8 cellular contexts compared by ENCODE assay signal in genomic region chr13:41546372-41547252, GRCh38.
DNase-seq lines count a peak whose midpoint lies in the region; ATAC-seq and TF ChIP-seq lines count a peak whose summit lies in the region.

No MANE protein-coding gene starts in this region.

- no peak for TF ChIP-seq EP300 in SK-N-SH (IDR thresholded peaks at IDR 0.05; ENCODE audit: borderline replicate concordance in 1 of 2, low read depth in 1 of 2, low read length in 1 of 2)

- peak; percentile 28 to 33 for ATAC-seq in activated CD4-positive, CD25-positive, alpha-beta regulatory T cell treated with anti-CD3 and anti-CD28 coated beads, Interleukin-2, amount 50 U/mL, for 24 hours
- ATAC-seq in stimulated activated naive CD8-positive, alpha-beta T cell treated with anti-CD3 and anti-CD28 coated beads, Interleukin-15, Interleukin-2, amounts not matched to agents 100 U/mL and 50 U/mL, for 24 hours, result peak; percentile 83
- ATAC-seq in GM21526 (IDR thresholded peaks at IDR 0.05; ENCODE audit: low FRiP score, unreplicated experiment) (no peak), GM19328 (IDR thresholded peaks at IDR 0.05; ENCODE audit: unreplicated experiment) (no peak)

- no peak for DNase-seq in activated CD4-positive, CD25-positive, alpha-beta regulatory T cell (lab: John Stamatoyannopoulos, UW)
- DNase-seq in SK-N-SH (no peak), foreskin fibroblast (peak; percentile 78 to 80), NCI-H526 (lab: John Stamatoyannopoulos, UW) (no peak)
- peak; percentile 57 for DNase-seq in stimulated activated naive CD8-positive, alpha-beta T cell treated with anti-CD3 and anti-CD28 coated beads, Interleukin-15, Interleukin-2, amounts not matched to agents 100 U/mL and 50 U/mL, for 24 hours

- no peaks in the 10 kb centered on the region for H3K9me2 ChIP-seq in SK-N-SH

- H3K4me2 ChIP-seq in SK-N-SH, result no peak overlapping the region

- no peak overlapping the region for H2AFZ ChIP-seq in SK-N-SH (ENCODE audit: low read depth)

- no peaks in the 10 kb centered on the region for H3K79me2 ChIP-seq in SK-N-SH (ENCODE audit: insufficient read depth)

- no peaks in the 10 kb centered on the region for H3F3A ChIP-seq in SK-N-SH (replicated peaks; ENCODE audit: insufficient read depth)

- TF ChIP-seq CTCF in SK-N-SH (IDR thresholded peaks at IDR 0.05) (no peak), foreskin fibroblast (IDR thresholded peaks at IDR 0.05; ENCODE audit: low read depth, low read length) (no peak)

- no peaks in the 10 kb centered on the region for H3K9me3 ChIP-seq in SK-N-SH

- H3K4me3 ChIP-seq in SK-N-SH (ENCODE audit: low read depth in 2 of 2, low read length in 1 of 2) (no peak overlapping the region), foreskin fibroblast (ENCODE audit: low read depth in 1 of 2, low read length in 2 of 2) (no peak overlapping the region)

- H4K20me1 ChIP-seq in SK-N-SH (ENCODE audit: insufficient read depth), result no peaks in the 10 kb centered on the region

- no peak for TF ChIP-seq RAD21 in SK-N-SH (IDR thresholded peaks at IDR 0.05; ENCODE audit: low read length)

- no peak overlapping the region for H3K27ac ChIP-seq in SK-N-SH (ENCODE audit: low read depth in 2 of 2, low read length in 1 of 2)

- peaks cover 0 to 2% of the 10 kb centered on the region in 2 experiments; a peak in 1 of 4 replicates for H3K4me1 ChIP-seq in SK-N-SH (ENCODE audit: control insufficient read depth in 1 of 2, insufficient read depth in 2 of 2, low read depth in 1 of 2, low read length in 1 of 2)

- CTCF ChIA-PET in SK-N-SH (lab: Yijun Ruan, JAX), result no interaction called here

- H3K27me3 ChIP-seq in SK-N-SH (ENCODE audit: insufficient read depth), result no peaks in the 10 kb centered on the region

- no peaks in the 10 kb centered on the region for H3K36me3 ChIP-seq in SK-N-SH (replicated peaks in 1 of 2; ENCODE audit: control insufficient read depth in 1 of 2, insufficient read depth in 2 of 2, low read length in 1 of 2)

- WGBS in SK-N-SH (ENCODE audit: low lambda C conversion rate), result 72% methylated on average over 9 of the region's 14 CpGs

- POLR2A ChIA-PET in SK-N-SH (lab: Yijun Ruan, JAX), result no interaction called here

- no peak overlapping the region for H3K9ac ChIP-seq in SK-N-SH

TF ChIP-seq in SK-N-SH, 30 proteins besides CTCF, POLR2A, EP300 and RAD21:
- TF ChIP-seq NFIC (IDR thresholded peaks at IDR 0.05; ENCODE audit: borderline replicate concordance), result no peak
- no peak for TF ChIP-seq YY1 (IDR thresholded peaks at IDR 0.05; ENCODE audit: low read depth)
- no peak for TF ChIP-seq RXRA (IDR thresholded peaks at IDR 0.05; ENCODE audit: borderline replicate concordance, low read depth)
- no peak for TF ChIP-seq FOXJ3 (CRISPR knock-in tag; IDR thresholded peaks at IDR 0.05)
- no peak for TF ChIP-seq SMC3 (IDR thresholded peaks at IDR 0.05; ENCODE audit: low read depth, low read length)
- no peak for TF ChIP-seq GABPA (IDR thresholded peaks at IDR 0.05; ENCODE audit: low read depth)
- TF ChIP-seq, protein P1, sequence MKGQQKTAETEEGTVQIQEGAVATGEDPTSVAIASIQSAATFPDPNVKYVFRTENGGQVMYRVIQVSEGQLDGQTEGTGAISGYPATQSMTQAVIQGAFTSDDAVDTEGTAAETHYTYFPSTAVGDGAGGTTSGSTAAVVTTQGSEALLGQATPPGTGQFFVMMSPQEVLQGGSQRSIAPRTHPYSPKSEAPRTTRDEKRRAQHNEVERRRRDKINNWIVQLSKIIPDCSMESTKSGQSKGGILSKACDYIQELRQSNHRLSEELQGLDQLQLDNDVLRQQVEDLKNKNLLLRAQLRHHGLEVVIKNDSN (IDR thresholded peaks at IDR 0.05; ENCODE audit: borderline replicate concordance, low read depth), result no peak
- TF ChIP-seq TEAD4 (IDR thresholded peaks at IDR 0.05; ENCODE audit: borderline replicate concordance, insufficient read depth), result no peak
- peak; percentile 26; the same call in 1 of the 2 replicates for TF ChIP-seq FOSL2 (IDR thresholded peaks at IDR 0.05; ENCODE audit: borderline replicate concordance, low read depth)

Comparison
In these comparisons a context has a peak if more than half of its experiments do, and no peak if none do; other contexts are left out.
1. ATAC-seq: peak in activated CD4-positive, CD25-positive, alpha-beta regulatory T cell treated with anti-CD3 and anti-CD28 coated beads, Interleukin-2, amount 50 U/mL, for 24 hours (2 of 2) and stimulated activated naive CD8-positive, alpha-beta T cell treated with anti-CD3 and anti-CD28 coated beads, Interleukin-15, Interleukin-2, amounts not matched to agents 100 U/mL and 50 U/mL, for 24 hours (single experiment); none in GM21526 (single experiment) and GM19328 (single experiment).
2. DNase-seq: peak in foreskin fibroblast (2 of 2) and stimulated activated naive CD8-positive, alpha-beta T cell treated with anti-CD3 and anti-CD28 coated beads, Interleukin-15, Interleukin-2, amounts not matched to agents 100 U/mL and 50 U/mL, for 24 hours (single experiment); none in activated CD4-positive, CD25-positive, alpha-beta regulatory T cell (0 of 4), SK-N-SH (single experiment) and NCI-H526 (0 of 2).